ENCODE assay signal across 19 cellular contexts in genomic region chr11:36146437-36146836, GRCh38.
"Had no signal": no experiment of that assay in that cellular context is flagged by ENCODE, and none has a peak within 500 bp of the region (broad histone marks: within the 10 kb centered on the region; RNA-seq: fewer than 3 reads in every experiment).

No MANE protein-coding gene starts in this region.

- ATAC-seq: gastroesophageal sphincter had no signal

- H3K27me3 ChIP-seq: colonic mucosa, gastroesophageal sphincter, hepatocyte, transverse colon had no signal

- H2AFZ ChIP-seq: hepatocyte had no signal

- H3K4me1 Mint-ChIP-seq: naive B cell had no signal

- H3K36me3 ChIP-seq: colonic mucosa, gastroesophageal sphincter, transverse colon had no signal

- H3K27ac Mint-ChIP-seq: activated CD4-positive, alpha-beta memory T cell treated with anti-CD3 and anti-CD28 coated beads for 36 hours; activated naive CD8-positive, alpha-beta T cell; naive B cell had no signal

- H3K36me3 Mint-ChIP-seq: activated CD4-positive, alpha-beta memory T cell treated with anti-CD3 and anti-CD28 coated beads for 36 hours; activated naive CD8-positive, alpha-beta T cell; naive B cell had no signal

- H3K27ac ChIP-seq: colonic mucosa, gastroesophageal sphincter, hepatocyte, transverse colon, VCaP had no signal

- H3K4me3 Mint-ChIP-seq: activated CD4-positive, alpha-beta memory T cell treated with anti-CD3 and anti-CD28 coated beads for 36 hours; activated naive CD8-positive, alpha-beta T cell; naive B cell had no signal

- H3K4me2 ChIP-seq: hepatocyte had no signal

- H3K9me3 Mint-ChIP-seq: activated CD4-positive, alpha-beta memory T cell treated with anti-CD3 and anti-CD28 coated beads for 36 hours; naive B cell had no signal

- H3K9me3 ChIP-seq: colonic mucosa, gastroesophageal sphincter, transverse colon had no signal

- H3K4me1 ChIP-seq: colonic mucosa had no signal

- H3K4me3 ChIP-seq: colonic mucosa, gastroesophageal sphincter, hepatocyte, transverse colon had no signal

- H3K79me2 ChIP-seq: hepatocyte had no signal

- H3K27me3 Mint-ChIP-seq: progenitor cell of endocrine pancreas had no signal

- DNase-seq: activated CD4-positive, alpha-beta memory T cell treated with anti-CD3 and anti-CD28 coated beads for 36 hours; activated gamma-delta T cell; activated T-cell treated with anti-CD3 and anti-CD28 coated beads, Interleukin-2, amount 50 U/mL, for 48 hours; anterior cingulate cortex; colonic mucosa; effector CD4-positive, alpha-beta T cell; kidney glomerular epithelial cell; midbrain; naive B cell; nucleus accumbens; stimulated activated CD4-positive, alpha-beta T cell treated with anti-CD3 and anti-CD28 coated beads, Interleukin-12 subunit alpha, Interleukin-12 subunit beta, amount 100 ng/mL, for 4 hours; stimulated activated naive CD4-positive, alpha-beta T cell; T1000; transverse colon had no signal
